Comparison of ENCODE assay signal across 1 cellular context in genomic region chr1:45545553-45546310, GRCh38.
TF ChIP-seq lines count a peak whose summit lies in the region.

No MANE protein-coding gene starts in this region.

TF ChIP-seq in HepG2, 621 proteins besides CTCF, POLR2A, EP300 and RAD21 (continues in another document):
- TF ChIP-seq HDAC2 (CRISPR knock-in tag; IDR thresholded peaks at IDR 0.05) (peak; percentile 67; the same call in 1 of the 2 replicates), SIN3B (IDR thresholded peaks at IDR 0.05; ENCODE audit: low read length) (no peak), CEBPG (CRISPR knock-in tag; IDR thresholded peaks at IDR 0.05) (peak; percentile 74), HMG20A (CRISPR knock-in tag; IDR thresholded peaks at IDR 0.05; ENCODE audit: borderline replicate concordance) (no peak), CEBPB (IDR thresholded peaks at IDR 0.05; ENCODE audit: borderline replicate concordance, low read depth, low read length) (peak; percentile 51; the same call in 1 of the 2 replicates), ZNF562 (CRISPR knock-in tag; IDR thresholded peaks at IDR 0.05; ENCODE audit: borderline replicate concordance) (no peak), PAXIP1 (CRISPR knock-in tag; conservative IDR thresholded peaks at IDR 0.05) (peak; percentile 78), ZNF710 (CRISPR knock-in tag; IDR thresholded peaks at IDR 0.05; ENCODE audit: borderline replicate concordance) (no peak), BHLHE40 (IDR thresholded peaks at IDR 0.05; ENCODE audit: low read length) (no peak), TEF (CRISPR knock-in tag; IDR thresholded peaks at IDR 0.05) (no peak), NFYB (CRISPR knock-in tag; IDR thresholded peaks at IDR 0.05) (no peak), PAF1 (CRISPR knock-in tag; IDR thresholded peaks at IDR 0.05) (no peak), ZMYM4 (CRISPR knock-in tag; IDR thresholded peaks at IDR 0.05) (peak; percentile 53; the same call in 1 of the 2 replicates), ZNF644 (CRISPR knock-in tag; IDR thresholded peaks at IDR 0.05; ENCODE audit: low read depth) (no peak), ZNF543 (CRISPR knock-in tag; IDR thresholded peaks at IDR 0.05) (0 out of 2 replicates have a peak, but pooled peaks have one; percentile 63), ZNF660 (CRISPR knock-in tag; IDR thresholded peaks at IDR 0.05; ENCODE audit: borderline replicate concordance, low read depth) (no peak), FOXP1 (IDR thresholded peaks at IDR 0.05) (no peak), FOXP1 (CRISPR knock-in tag; IDR thresholded peaks at IDR 0.05) (no peak), ZNF484 (CRISPR knock-in tag; IDR thresholded peaks at IDR 0.05; ENCODE audit: borderline replicate concordance, low read depth) (no peak), ZFP1 (CRISPR knock-in tag; IDR thresholded peaks at IDR 0.05) (no peak), ELF3 (CRISPR knock-in tag; IDR thresholded peaks at IDR 0.05) (peak; percentile 35; the same call in 1 of the 2 replicates), MIXL1 (CRISPR knock-in tag; IDR thresholded peaks at IDR 0.05) (0 out of 2 replicates have a peak, but pooled peaks have one; percentile 32), ZNF737 (CRISPR knock-in tag; IDR thresholded peaks at IDR 0.05; ENCODE audit: borderline replicate concordance) (no peak), ZNF574 (CRISPR knock-in tag; IDR thresholded peaks at IDR 0.05) (peak; percentile 36; the same call in 1 of the 2 replicates), PLRG1 (conservative IDR thresholded peaks at IDR 0.05) (no peak), GPN1 (CRISPR knock-in tag; IDR thresholded peaks at IDR 0.05; ENCODE audit: borderline replicate concordance) (no peak), ZGPAT (CRISPR knock-in tag; IDR thresholded peaks at IDR 0.05) (peak; percentile 50; the same call in 1 of the 2 replicates), TERF1 (CRISPR knock-in tag; IDR thresholded peaks at IDR 0.05) (no peak), ZSCAN9 (CRISPR knock-in tag; IDR thresholded peaks at IDR 0.05; ENCODE audit: borderline replicate concordance) (no peak), ZNF839 (CRISPR knock-in tag; IDR thresholded peaks at IDR 0.05; ENCODE audit: borderline replicate concordance) (no peak), NCOA2 (CRISPR knock-in tag; IDR thresholded peaks at IDR 0.05) (peak; percentile 44; the same call in 1 of the 2 replicates), ZNF83 (CRISPR knock-in tag; IDR thresholded peaks at IDR 0.05; ENCODE audit: borderline replicate concordance) (no peak), TSC22D2 (CRISPR knock-in tag; IDR thresholded peaks at IDR 0.05; ENCODE audit: borderline replicate concordance) (no peak), ZBTB43 (CRISPR knock-in tag; conservative IDR thresholded peaks at IDR 0.05) (no peak), AHDC1 (CRISPR knock-in tag; IDR thresholded peaks at IDR 0.05; ENCODE audit: borderline replicate concordance) (no peak), DPF2 (CRISPR knock-in tag; IDR thresholded peaks at IDR 0.05; ENCODE audit: borderline replicate concordance, low read depth) (peak; percentile 17; the same call in 1 of the 2 replicates), MZF1 (CRISPR knock-in tag; IDR thresholded peaks at IDR 0.05; ENCODE audit: borderline replicate concordance) (no peak), SMAD3 (CRISPR knock-in tag; IDR thresholded peaks at IDR 0.05) (no peak), ZNF766 (CRISPR knock-in tag; IDR thresholded peaks at IDR 0.05; ENCODE audit: borderline replicate concordance) (no peak), DMAP1 (CRISPR knock-in tag; IDR thresholded peaks at IDR 0.05) (no peak), GLI4 (CRISPR knock-in tag; IDR thresholded peaks at IDR 0.05; ENCODE audit: borderline replicate concordance) (no peak), POLR2G (IDR thresholded peaks at IDR 0.05; ENCODE audit: low read depth, low read length) (0 out of 2 replicates have a peak, but pooled peaks have one; percentile 26), JUN (CRISPR knock-in tag; IDR thresholded peaks at IDR 0.05) (no peak), ZNF264 (CRISPR knock-in tag; IDR thresholded peaks at IDR 0.05) (peak; percentile 33; the same call in 1 of the 2 replicates), ZBTB3 (CRISPR knock-in tag; IDR thresholded peaks at IDR 0.05; ENCODE audit: borderline replicate concordance, low read depth) (no peak), KDM1A (CRISPR knock-in tag; IDR thresholded peaks at IDR 0.05) (peak; percentile 28; the same call in 1 of the 2 replicates), PHF21A (CRISPR knock-in tag; IDR thresholded peaks at IDR 0.05) (peak; percentile 76; the same call in 1 of the 2 replicates), HNRNPL (IDR thresholded peaks at IDR 0.05; ENCODE audit: low read depth, low read length) (no peak), POLR2AphosphoS5 (IDR thresholded peaks at IDR 0.05; ENCODE audit: low read depth, low read length) (peak; percentile 53; the same call in 1 of the 2 replicates), ATF1 (CRISPR knock-in tag; IDR thresholded peaks at IDR 0.05) (no peak)
